Comparison of ENCODE assay signal across 2 cellular contexts in genomic region chr3:126358816-126359181, GRCh38.
TF ChIP-seq lines count a peak whose summit lies in the region.

No MANE protein-coding gene starts in this region.

TF ChIP-seq in GM23338, 12 proteins besides CTCF, POLR2A, EP300 and RAD21:
- TF ChIP-seq STAT1 (IDR thresholded peaks at IDR 0.05; ENCODE audit: unreplicated experiment) (no peak), NANOG (IDR thresholded peaks at IDR 0.05; ENCODE audit: borderline replicate concordance) (no peak), POLR2AphosphoS5 (IDR thresholded peaks at IDR 0.05; ENCODE audit: low read depth) (no peak)

TF ChIP-seq in H1, 55 proteins besides CTCF, POLR2A, EP300 and RAD21:
- TF ChIP-seq RXRA (IDR thresholded peaks at IDR 0.05; ENCODE audit: insufficient read depth, low read depth, low read length) (no peak), BCL11A (IDR thresholded peaks at IDR 0.05; ENCODE audit: low read depth in 2 of 2, low read length in 2 of 2) (no peak), SIX5 (IDR thresholded peaks at IDR 0.05; ENCODE audit: low read depth, low read length) (no peak), CHD2 (IDR thresholded peaks at IDR 0.05; ENCODE audit: low read length) (no peak), RBBP5 (IDR thresholded peaks at IDR 0.05; ENCODE audit: borderline replicate concordance, low read depth, low read length) (no peak), GABPA (IDR thresholded peaks at IDR 0.05; ENCODE audit: borderline replicate concordance, insufficient read depth, low read length) (no peak), CBX8 (IDR thresholded peaks at IDR 0.05; ENCODE audit: borderline replicate concordance, low read depth, low read length) (no peak), JUND (IDR thresholded peaks at IDR 0.05; ENCODE audit: low read length) (no peak), ZNF274 (IDR thresholded peaks at IDR 0.05; ENCODE audit: borderline replicate concordance, extremely low read depth, low read length) (no peak), MAFK (IDR thresholded peaks at IDR 0.05; ENCODE audit: low read depth, low read length) (no peak)
